21 cellular contexts compared by ENCODE assay signal in the genomic region with DNA sequence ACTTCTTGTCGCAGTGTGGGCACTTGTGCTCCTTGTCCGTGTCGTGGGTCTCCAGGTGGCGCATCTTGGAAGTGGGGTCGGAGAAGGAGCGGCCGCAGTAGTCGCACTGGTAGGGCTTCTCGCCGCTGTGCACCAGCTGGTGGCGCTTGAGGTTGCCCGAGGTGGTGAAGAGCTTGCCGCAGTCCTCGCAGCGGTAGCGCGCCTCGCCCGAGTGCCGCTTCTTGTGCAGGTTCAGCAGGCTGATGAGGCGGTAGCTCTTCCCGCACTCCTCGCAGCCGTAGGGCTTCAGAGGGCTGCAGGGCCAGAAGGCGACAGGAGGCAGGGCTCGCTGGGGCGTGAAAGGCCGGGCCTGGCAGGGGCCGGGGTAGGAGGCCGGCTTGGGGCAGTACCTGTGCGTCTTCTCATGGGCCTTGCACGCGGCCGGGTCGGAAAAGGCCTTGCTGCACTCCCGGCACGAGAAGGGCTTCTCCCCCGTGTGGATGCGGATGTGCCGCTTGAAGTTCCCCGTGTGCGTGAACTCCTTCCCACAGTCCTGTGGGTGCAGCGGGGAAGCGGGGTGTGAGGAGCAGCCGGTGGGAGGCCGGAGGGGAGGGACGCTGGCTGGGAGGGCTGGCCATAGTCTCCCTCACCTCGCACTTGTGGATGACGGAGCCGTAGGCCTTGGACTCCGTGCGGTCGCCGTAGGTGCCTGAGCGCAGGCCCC. TPM values are rescaled to one million over a fixed set of nuclear protein-coding genes. Genes with fewer than 3 reads are reported as not detected.
"Had no signal": no experiment of that assay in that cellular context is flagged by ENCODE, and none has a peak within 500 bp of the region (broad histone marks: within the 10 kb centered on the region; RNA-seq: fewer than 3 reads in every experiment).

No MANE protein-coding gene starts in this region.

- H3K9me3 Mint-ChIP-seq: activated T-helper 1 cell treated with anti-CD3 and anti-CD28 coated beads, Interleukin-12 subunit alpha, Interleukin-12 subunit beta, Interleukin-2, Interleukin-4 antibody, amounts not matched to agents 30 ng/mL and 10 ng/mL and 1 ng/mL, durations not matched to agents 14 hours and 24 hours and 36 hours; dendritic cell treated with granulocyte-macrophage colony-stimulating factor and Interleukin-4, amounts not matched to agents 40 ng/mL and 50 ng/mL, for 4 days; stimulated activated memory B cell treated with anti-CD40 and anti-IgM and Interleukin-4, amounts not matched to agents 10 μg/mL and 1 μg/mL and 100 μg/mL, for 72 hours; T-cell had no signal

- DNase-seq: activated CD4-positive, CD25-positive, alpha-beta regulatory T cell treated with anti-CD3 and anti-CD28 coated beads, Interleukin-2, amount 50 U/mL, for 72 hours; anterior cingulate cortex; cerebellar nuclear complex; effector memory CD4-positive, alpha-beta T cell; heart right ventricle; left colon; midbrain; substantia nigra; T-cell; T-helper 9 cell had no signal

- H3K27me3 Mint-ChIP-seq: dendritic cell treated with granulocyte-macrophage colony-stimulating factor and Interleukin-4, amounts not matched to agents 40 ng/mL and 50 ng/mL, for 4 days; stimulated activated memory B cell treated with anti-CD40 and anti-IgM and Interleukin-4, amounts not matched to agents 10 μg/mL and 1 μg/mL and 100 μg/mL, for 72 hours; T-cell had no signal

- H3K4me3 ChIP-seq: gastroesophageal sphincter, heart right ventricle, right lobe of liver, tibial nerve had no signal

- ATAC-seq: gastroesophageal sphincter; heart right ventricle; left colon; right lobe of liver; stimulated activated memory B cell treated with anti-CD40 and anti-IgM and Interleukin-4, amounts not matched to agents 10 μg/mL and 1 μg/mL and 100 μg/mL, for 72 hours; T-cell had no signal

- H3K27ac ChIP-seq: epithelial cell of prostate, gastroesophageal sphincter, heart right ventricle, right lobe of liver, tibial nerve had no signal

- H3K9me3 ChIP-seq: gastroesophageal sphincter, heart right ventricle, right lobe of liver, tibial nerve had no signal

- H3K27ac Mint-ChIP-seq: activated T-helper 1 cell treated with anti-CD3 and anti-CD28 coated beads, Interleukin-12 subunit alpha, Interleukin-12 subunit beta, Interleukin-2, Interleukin-4 antibody, amounts not matched to agents 30 ng/mL and 10 ng/mL and 1 ng/mL, durations not matched to agents 14 hours and 24 hours and 36 hours; dendritic cell treated with granulocyte-macrophage colony-stimulating factor and Interleukin-4, amounts not matched to agents 40 ng/mL and 50 ng/mL, for 4 days; stimulated activated memory B cell treated with anti-CD40 and anti-IgM and Interleukin-4, amounts not matched to agents 10 μg/mL and 1 μg/mL and 100 μg/mL, for 72 hours; T-cell had no signal

- H3K27me3 ChIP-seq: gastroesophageal sphincter, heart right ventricle, right lobe of liver, tibial nerve had no signal

- H3K4me3 Mint-ChIP-seq: activated T-helper 1 cell treated with anti-CD3 and anti-CD28 coated beads, Interleukin-12 subunit alpha, Interleukin-12 subunit beta, Interleukin-2, Interleukin-4 antibody, amounts not matched to agents 30 ng/mL and 10 ng/mL and 1 ng/mL, durations not matched to agents 14 hours and 24 hours and 36 hours; dendritic cell treated with granulocyte-macrophage colony-stimulating factor and Interleukin-4, amounts not matched to agents 40 ng/mL and 50 ng/mL, for 4 days; stimulated activated memory B cell treated with anti-CD40 and anti-IgM and Interleukin-4, amounts not matched to agents 10 μg/mL and 1 μg/mL and 100 μg/mL, for 72 hours; T-cell had no signal

RNA-seq across cellular contexts. Expression of a gene that starts 59.6 kb away (rescaled TPM):
- total RNA-seq: activated T-helper 1 cell treated with anti-CD3 and anti-CD28 coated beads, Interleukin-12 subunit alpha, Interleukin-12 subunit beta, Interleukin-2, Interleukin-4 antibody, amounts not matched to agents 30 ng/mL and 10 ng/mL and 1 ng/mL, durations not matched to agents 14 hours and 24 hours and 36 hours; gastroesophageal sphincter; left colon; myocyte; osteocyte; pulmonary artery endothelial cell; right lobe of liver; T-cell had no signal
- polyA plus RNA-seq: neural cell had no signal
